In genomic region chr13:35333157-35333556, GRCh38 we compare ENCODE assay signal across 25 cellular contexts.
"Had no signal": no experiment of that assay in that cellular context is flagged by ENCODE, and none has a peak within 500 bp of the region (broad histone marks: within the 10 kb centered on the region; RNA-seq: fewer than 3 reads in every experiment).

No MANE protein-coding gene starts in this region.

- H3K79me2 ChIP-seq: parathyroid adenoma had no signal

- ATAC-seq: natural killer cell; psoas muscle; sciatic nerve; stimulated activated effector memory CD8-positive, alpha-beta T cell treated with anti-CD3 and anti-CD28 coated beads, Interleukin-12 subunit alpha, Interleukin-12 subunit beta, amount 100 ng/mL, for 72 hours; upper lobe of right lung had no signal

- FAIRE-seq: kidney, urothelium cell line had no signal

- H3K27ac ChIP-seq: left ventricle myocardium inferior, neural progenitor cell, neutrophil, parathyroid adenoma, psoas muscle, skin epidermis, spleen, suprapubic skin, thoracic aorta, tibial artery, upper lobe of right lung had no signal

- H3K4me2 ChIP-seq: neural progenitor cell had no signal

- H3K9me3 ChIP-seq: neutrophil, psoas muscle, suprapubic skin, thoracic aorta, upper lobe of right lung had no signal

- H3K36me3 ChIP-seq: neural progenitor cell, neutrophil, spleen, suprapubic skin, thoracic aorta, tibial artery, upper lobe of right lung had no signal

- DNase-seq: hippocampal formation; kidney; left ventricle myocardium inferior; mesendoderm; naive B cell; natural killer cell; nephron progenitor cell; occipital lobe; psoas muscle; spleen; stimulated activated CD4-positive, alpha-beta T cell treated with anti-CD3 and anti-CD28 coated beads, Interleukin-4, amount 100 ng/mL, for 24 hours; stimulated activated naive CD4-positive, alpha-beta T cell; tibial artery; trophoblast cell; upper lobe of right lung had no signal

- H3K4me1 ChIP-seq: left ventricle myocardium inferior, neural progenitor cell, parathyroid adenoma, psoas muscle, spleen, suprapubic skin, tibial artery, upper lobe of right lung had no signal

- H2AFZ ChIP-seq: neural progenitor cell, parathyroid adenoma had no signal

- H3K9ac ChIP-seq: neural progenitor cell, parathyroid adenoma had no signal

- H3K27me3 ChIP-seq: neural progenitor cell, neutrophil, spleen, suprapubic skin, tibial artery, upper lobe of right lung had no signal

- H3K4me3 ChIP-seq: left ventricle myocardium inferior, lung, neural progenitor cell, psoas muscle, skin epidermis, spleen, suprapubic skin, thoracic aorta, tibial artery, upper lobe of right lung had no signal
